In the genomic region with DNA sequence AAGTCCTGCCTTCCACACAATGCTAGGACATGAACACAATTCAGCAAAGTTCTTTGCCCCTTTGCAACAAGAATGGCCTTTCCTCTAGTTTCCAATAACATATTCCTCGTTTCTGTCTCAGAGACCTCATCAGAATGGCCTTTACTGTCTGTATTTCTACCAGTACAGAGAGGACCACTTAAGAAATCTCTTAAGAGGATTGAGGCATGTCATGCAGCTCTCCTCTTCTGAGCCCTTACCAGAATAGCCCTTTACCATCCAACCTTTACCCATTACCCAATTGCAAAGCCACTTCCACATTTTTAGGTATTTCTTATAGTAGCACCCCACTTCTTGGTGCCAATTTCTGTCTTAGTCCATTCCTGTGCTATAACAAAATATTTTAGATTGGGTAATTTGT, we compare ENCODE assay signal across 24 cellular contexts.
"Had no signal": no experiment of that assay in that cellular context is flagged by ENCODE, and none has a peak within 500 bp of the region (broad histone marks: within the 10 kb centered on the region; RNA-seq: fewer than 3 reads in every experiment).

No MANE protein-coding gene starts in this region.

- H3K27ac Mint-ChIP-seq: memory B cell, mesothelial cell of epicardium, natural killer cell, type B pancreatic cell had no signal

- H3K27me3 Mint-ChIP-seq: memory B cell, type B pancreatic cell had no signal

- H3K4me1 ChIP-seq: uterus had no signal

- H3K36me3 Mint-ChIP-seq: mesothelial cell of epicardium, natural killer cell had no signal

- ATAC-seq: gastroesophageal sphincter, natural killer cell, right cardiac atrium had no signal

- H3K27me3 ChIP-seq: esophagus squamous epithelium, gastroesophageal sphincter, ovary, stomach, uterus had no signal

- H3K27ac ChIP-seq: epithelial cell of prostate, esophagus squamous epithelium, gastroesophageal sphincter, left ventricle myocardium inferior, lower lobe of right lung, ovary, stomach, uterus had no signal

- H3K9me3 ChIP-seq: esophagus squamous epithelium, gastroesophageal sphincter, left ventricle myocardium inferior, lower lobe of right lung, ovary, stomach, thoracic aorta, uterus had no signal

- H3K4me3 ChIP-seq: esophagus squamous epithelium, gastroesophageal sphincter, left ventricle myocardium inferior, lower lobe of right lung, ovary, stomach, thoracic aorta, uterus had no signal

- H3K4me3 Mint-ChIP-seq: memory B cell, mesothelial cell of epicardium, natural killer cell, neural crest cell, type B pancreatic cell had no signal

- DNase-seq: effector memory CD4-positive, alpha-beta T cell; esophagus squamous epithelium; foreskin fibroblast; glutamatergic neuron; islet precursor cell; left ventricle myocardium inferior; lower lobe of right lung; natural killer cell; nucleus accumbens; ovary; right cardiac atrium; small intestine; stimulated activated CD4-positive, alpha-beta T cell treated with anti-CD3 and anti-CD28 coated beads, Interleukin-12 subunit alpha, Interleukin-12 subunit beta, amount 100 ng/mL, for 4 hours; stimulated activated naive CD4-positive, alpha-beta T cell; stomach; substantia nigra; uterus had no signal

- H3K36me3 ChIP-seq: esophagus squamous epithelium, gastroesophageal sphincter, left ventricle myocardium inferior, lower lobe of right lung, ovary, stomach, thoracic aorta, uterus had no signal

- H3K9me3 Mint-ChIP-seq: memory B cell, natural killer cell, neural crest cell had no signal
